Comparison of ENCODE assay signal across 14 cellular contexts in genomic region chr5:165296401-165297130, GRCh38.
DNase-seq lines count a peak whose midpoint lies in the region; FAIRE-seq and TF ChIP-seq lines count a peak whose summit lies in the region.
"Had no signal": no experiment of that assay in that cellular context is flagged by ENCODE, and none has a peak within 500 bp of the region (broad histone marks: within the 10 kb centered on the region; RNA-seq: fewer than 3 reads in every experiment).

No MANE protein-coding gene starts in this region.

- H3K9me3 ChIP-seq in astrocyte (ENCODE audit: insufficient read depth, low read depth, low read length) (no peaks in the 10 kb centered on the region), neural progenitor cell (ENCODE audit: low read depth) (no peaks in the 10 kb centered on the region)

- H3K27me3 ChIP-seq in astrocyte (ENCODE audit: insufficient read depth, low read length) (no peaks in the 10 kb centered on the region), neural progenitor cell (no peaks in the 10 kb centered on the region)
- H3K27me3 ChIP-seq: BLaER1 treated with 17β-estradiol and CSF1 and Interleukin-3, amounts not matched to agents 10 nM and 100 nM had no signal

- H3K36me3 Mint-ChIP-seq in astrocyte (ENCODE audit: low read depth, unreplicated experiment) = no peaks in the 10 kb centered on the region
- no peaks in the 10 kb centered on the region for H3K36me3 Mint-ChIP-seq in neural progenitor cell
- no peaks in the 10 kb centered on the region for H3K36me3 Mint-ChIP-seq in progenitor cell of endocrine pancreas (ENCODE audit: insufficient read depth)
- H3K36me3 Mint-ChIP-seq: CD4-positive, CD25-positive, alpha-beta regulatory T cell had no signal

- H3K27me3 Mint-ChIP-seq in astrocyte (ENCODE audit: low read depth, unreplicated experiment) (no peaks in the 10 kb centered on the region), neural progenitor cell (ENCODE audit: insufficient read depth, low read depth) (peaks cover 11% of the 10 kb centered on the region), progenitor cell of endocrine pancreas (no peaks in the 10 kb centered on the region)
- H3K27me3 Mint-ChIP-seq: CD4-positive, CD25-positive, alpha-beta regulatory T cell had no signal

- H4K20me1 ChIP-seq in astrocyte (ENCODE audit: insufficient read depth, low read length) (no peaks in the 10 kb centered on the region), neural progenitor cell (ENCODE audit: low read depth) (no peaks in the 10 kb centered on the region)
- H4K20me1 ChIP-seq: BLaER1 treated with 17β-estradiol and CSF1 and Interleukin-3, amounts not matched to agents 10 nM and 100 nM had no signal

- no peak for FAIRE-seq in astrocyte (lab: Jason Lieb, UNC)
- FAIRE-seq: GM18507 had no signal

- no peak overlapping the region for H3K9ac ChIP-seq in astrocyte (ENCODE audit: low read length)
- H3K9ac ChIP-seq in neural progenitor cell = no peak overlapping the region
- H3K9ac ChIP-seq: BLaER1 treated with 17β-estradiol and CSF1 and Interleukin-3, amounts not matched to agents 10 nM and 100 nM had no signal

- H3K79me2 ChIP-seq in astrocyte (ENCODE audit: insufficient read depth, low read length) (no peaks in the 10 kb centered on the region), neural progenitor cell (ENCODE audit: low read depth) (no peaks in the 10 kb centered on the region)

- H3K4me1 ChIP-seq in astrocyte (ENCODE audit: insufficient read depth, low read length) (no peaks in the 10 kb centered on the region), neural progenitor cell (no peaks in the 10 kb centered on the region)

- no peaks in the 10 kb centered on the region for H3K9me3 Mint-ChIP-seq in astrocyte (ENCODE audit: unreplicated experiment)
- H3K9me3 Mint-ChIP-seq in neural progenitor cell = no peaks in the 10 kb centered on the region
- peaks cover 5% of the 10 kb centered on the region for H3K9me3 Mint-ChIP-seq in progenitor cell of endocrine pancreas (ENCODE audit: low read depth)

- H3K27ac ChIP-seq in astrocyte (ENCODE audit: low read depth, low read length) (no peak overlapping the region), neural progenitor cell (no peak overlapping the region)
- H3K27ac ChIP-seq: BLaER1 treated with 17β-estradiol and CSF1 and Interleukin-3, amounts not matched to agents 10 nM and 100 nM had no signal

- peak; percentile 13 for DNase-seq in SKM-1 treated with dmso at 0.1 percent for 144 hours (lab: John Stamatoyannopoulos, UW; ENCODE audit: unreplicated experiment)
- DNase-seq in SKM-1 (lab: John Stamatoyannopoulos, UW; ENCODE audit: unreplicated experiment) = no peak
- DNase-seq in astrocyte (ENCODE audit: low read depth) = peak; percentile 0
- peak; percentile 3 for DNase-seq in neural progenitor cell (ENCODE audit: low spot score)
- DNase-seq in GDM1 (lab: John Stamatoyannopoulos, UW) = no peak
- no peak for DNase-seq in middle frontal gyrus (ENCODE audit: extremely low spot score, low spot score)
- DNase-seq in progenitor cell of endocrine pancreas (ENCODE audit: low spot score, unreplicated experiment) = no peak
- DNase-seq: ACHN; CD4-positive, CD25-positive, alpha-beta regulatory T cell; DMS53; HCEC 1CT; HFFc6 had no signal

- H3K4me2 ChIP-seq in astrocyte (ENCODE audit: low read length) (no peak overlapping the region), neural progenitor cell (no peak overlapping the region)
- H3K4me2 ChIP-seq: BLaER1 treated with 17β-estradiol and CSF1 and Interleukin-3, amounts not matched to agents 10 nM and 100 nM had no signal

- H3K36me3 ChIP-seq in astrocyte (ENCODE audit: insufficient read depth, low read length) (no peaks in the 10 kb centered on the region), neural progenitor cell (no peaks in the 10 kb centered on the region)
- H3K36me3 ChIP-seq: BLaER1 treated with 17β-estradiol and CSF1 and Interleukin-3, amounts not matched to agents 10 nM and 100 nM had no signal

- no peaks in the 10 kb centered on the region for H3F3A ChIP-seq in neural progenitor cell (ENCODE audit: low read depth)

- H3K4me3 Mint-ChIP-seq in astrocyte (ENCODE audit: unreplicated experiment) (no peak overlapping the region), neural progenitor cell (no peak overlapping the region), progenitor cell of endocrine pancreas (ENCODE audit: low read depth) (no peak overlapping the region)
- H3K4me3 Mint-ChIP-seq: CD4-positive, CD25-positive, alpha-beta regulatory T cell; HFFc6 had no signal

- H3K4me3 ChIP-seq in astrocyte (ENCODE audit: insufficient read depth, low read depth, low read length) = no peak overlapping the region
- H3K4me3 ChIP-seq in neural progenitor cell = no peak overlapping the region
- H3K4me3 ChIP-seq: BLaER1 treated with 17β-estradiol and CSF1 and Interleukin-3, amounts not matched to agents 10 nM and 100 nM had no signal

- H3K4me1 Mint-ChIP-seq in astrocyte (ENCODE audit: low read depth, unreplicated experiment) (no peaks in the 10 kb centered on the region), neural progenitor cell (no peaks in the 10 kb centered on the region), progenitor cell of endocrine pancreas (ENCODE audit: low read depth) (no peaks in the 10 kb centered on the region)
- H3K4me1 Mint-ChIP-seq: CD4-positive, CD25-positive, alpha-beta regulatory T cell had no signal

- H3K27ac Mint-ChIP-seq in astrocyte (ENCODE audit: unreplicated experiment) (no peak overlapping the region), neural progenitor cell (no peak overlapping the region), progenitor cell of endocrine pancreas (no peak overlapping the region)
- H3K27ac Mint-ChIP-seq: CD4-positive, CD25-positive, alpha-beta regulatory T cell; HFFc6 had no signal

- H2AFZ ChIP-seq in astrocyte (ENCODE audit: low read depth, low read length) = no peak overlapping the region
- no peak overlapping the region for H2AFZ ChIP-seq in neural progenitor cell (replicated peaks)

- TF ChIP-seq CTCF in astrocyte (IDR thresholded peaks at IDR 0.05; ENCODE audit: insufficient read depth, low read depth, low read length) (no peak), neural progenitor cell (IDR thresholded peaks at IDR 0.05) (no peak), progenitor cell of endocrine pancreas (IDR thresholded peaks at IDR 0.05; ENCODE audit: unreplicated experiment) (no peak)

Comparison
In these comparisons a context has a peak if more than half of its experiments do, and no peak if none do; other contexts are left out.
1. DNase-seq: peak in SKM-1 treated with dmso at 0.1 percent for 144 hours (single experiment), astrocyte (single experiment) and neural progenitor cell (single experiment); none in SKM-1 (single experiment), GDM1 (single experiment), middle frontal gyrus (single experiment) and progenitor cell of endocrine pancreas (single experiment).